ENCODE assay signal across 9 cellular contexts in genomic region chr17:2068589-2069051, GRCh38. TPM values are rescaled to one million over a fixed set of nuclear protein-coding genes. Genes with fewer than 3 reads are reported as not detected.
A peak's percentile ranks its signal among the peaks of the same experiment; 100 is the strongest.
DNase-seq lines count a peak whose midpoint lies in the region; ATAC-seq and TF ChIP-seq lines count a peak whose summit lies in the region.
"Had no signal": no experiment of that assay in that cellular context is flagged by ENCODE, and none has a peak within 500 bp of the region (broad histone marks: within the 10 kb centered on the region; RNA-seq: fewer than 3 reads in every experiment).

No MANE protein-coding gene starts in this region.

- intact Hi-C loops in naive thymus-derived CD4-positive, alpha-beta T cell (cut with micrococcal nuclease) = no loop called here

- in situ Hi-C loops in brain microvascular endothelial cell (cut with HindIII; ENCODE audit: low pct_ligation_motif_present, low sequenced_read_pairs) = no loop called here

- H3K36me3 ChIP-seq in brain microvascular endothelial cell (replicated peaks) = peaks cover 35% of the 10 kb centered on the region
- peaks cover 16 to 30% of the 10 kb centered on the region in 2 donors for H3K36me3 ChIP-seq in mucosa of rectum (ENCODE audit: control insufficient read depth in 2 of 2, insufficient read depth in 2 of 2, low read length in 2 of 2)
- H3K36me3 ChIP-seq in naive thymus-derived CD4-positive, alpha-beta T cell (ENCODE audit: control insufficient read depth in 2 of 3, insufficient read depth in 3 of 3, low read length in 3 of 3) = peaks cover 0 to 91% (median 8%) of the 10 kb centered on the region in 3 experiments

- H3K9me3 Mint-ChIP-seq in naive thymus-derived CD4-positive, alpha-beta T cell = no peaks in the 10 kb centered on the region

- peaks cover 22 to 89% (median 71%) of the 10 kb centered on the region in 5 donors for H3K36me3 Mint-ChIP-seq in naive thymus-derived CD4-positive, alpha-beta T cell

- TF ChIP-seq CTCF in AG10803 (conservative IDR thresholded peaks at IDR 0.05; ENCODE audit: low read length) (no peak), brain microvascular endothelial cell (IDR thresholded peaks at IDR 0.05; ENCODE audit: low read depth, low read length, missing control alignments) (no peak)

- H3K27ac ChIP-seq in brain microvascular endothelial cell = peak overlapping the region; percentile 89
- H3K27ac ChIP-seq in mucosa of rectum (ENCODE audit: low read depth in 2 of 2, low read length in 2 of 2) = peak overlapping the region; percentile 63 to 83
- no peak overlapping the region for H3K27ac ChIP-seq in naive thymus-derived CD4-positive, alpha-beta T cell (ENCODE audit: low read depth, low read length)

- no peaks in the 10 kb centered on the region for H3K9me3 ChIP-seq in mucosa of rectum (ENCODE audit: control insufficient read depth in 2 of 2, low read length in 2 of 2)
- H3K9me3 ChIP-seq in naive thymus-derived CD4-positive, alpha-beta T cell (ENCODE audit: control insufficient read depth in 2 of 3, low read length in 3 of 3) = no peaks in the 10 kb centered on the region

- CTCF ChIA-PET in naive thymus-derived CD4-positive, alpha-beta T cell (lab: Charles Lee) = interaction anchor here (0.8 to 1.8 kb wide), 3 partner anchors 14 to 176 kb away, joined by 3 to 5 read pairs (median 4); partner anchors contain the start of gene HIC1

- peaks cover 0 to 83% (median 0%) of the 10 kb centered on the region in 7 donors for H3K4me1 Mint-ChIP-seq in naive thymus-derived CD4-positive, alpha-beta T cell

- peak; percentile 53 for DNase-seq in AG10803 (ENCODE audit: low read depth)
- peak; percentile 74 for DNase-seq in Jurkat, Clone E6-1 (ENCODE audit: low read depth, low spot score)
- no peak for DNase-seq in brain microvascular endothelial cell
- no peak for DNase-seq in COR-L47 (lab: John Stamatoyannopoulos, UW)
- no peak for DNase-seq in occipital lobe (lab: John Stamatoyannopoulos, UW)
- DNase-seq in naive thymus-derived CD4-positive, alpha-beta T cell = no peak
- DNase-seq: small intestine had no signal

- H3K4me1 ChIP-seq in mucosa of rectum (ENCODE audit: control insufficient read depth in 2 of 2, insufficient read depth in 2 of 2, low read length in 2 of 2) = peaks cover 22 to 45% of the 10 kb centered on the region in 2 donors
- H3K4me1 ChIP-seq in naive thymus-derived CD4-positive, alpha-beta T cell (ENCODE audit: control insufficient read depth in 2 of 2, insufficient read depth in 2 of 2, low read length in 2 of 2) = peaks cover 0 to 28% of the 10 kb centered on the region in 2 donors

- H3K4me3 ChIP-seq in AG10803 (ENCODE audit: low read length) (no peak overlapping the region), brain microvascular endothelial cell (ENCODE audit: low read depth, low read length) (no peak overlapping the region), mucosa of rectum (ENCODE audit: low read length in 2 of 2) (no peak overlapping the region)
- peak overlapping the region; percentile 47 for H3K4me3 ChIP-seq in Jurkat, Clone E6-1 (ENCODE audit: low read length)
- no peak overlapping the region for H3K4me3 ChIP-seq in naive thymus-derived CD4-positive, alpha-beta T cell (ENCODE audit: low read length)

- peak overlapping the region in 1 of 2 donors; percentile 1 for H3K9ac ChIP-seq in mucosa of rectum (ENCODE audit: low read depth in 1 of 2, low read length in 2 of 2)

- POLR2A ChIA-PET in naive thymus-derived CD4-positive, alpha-beta T cell (lab: Charles Lee) = no interaction called here

- peaks cover 0 to 4% (median 0%) of the 10 kb centered on the region in 5 donors for H3K27me3 Mint-ChIP-seq in naive thymus-derived CD4-positive, alpha-beta T cell

- peak overlapping the region in 1 of 9 donors; percentile 87 for H3K27ac Mint-ChIP-seq in naive thymus-derived CD4-positive, alpha-beta T cell

- ATAC-seq in HG02642 (IDR thresholded peaks at IDR 0.05; ENCODE audit: poor library complexity, unreplicated experiment) = no peak
- no peak for ATAC-seq in naive thymus-derived CD4-positive, alpha-beta T cell

- peak overlapping the region in 1 of 10 donors; percentile 28 for H3K4me3 Mint-ChIP-seq in naive thymus-derived CD4-positive, alpha-beta T cell

- H3K27me3 ChIP-seq in brain microvascular endothelial cell (replicated peaks) (no peaks in the 10 kb centered on the region), mucosa of rectum (ENCODE audit: control insufficient read depth in 2 of 2, insufficient read depth in 2 of 2, low read length in 2 of 2) (no peaks in the 10 kb centered on the region)
- no peaks in the 10 kb centered on the region for H3K27me3 ChIP-seq in naive thymus-derived CD4-positive, alpha-beta T cell (ENCODE audit: control insufficient read depth in 2 of 2, insufficient read depth in 2 of 2, low read length in 2 of 2)

RNA-seq across cellular contexts. Expression of gene HIC1, which starts 13.7 kb away (rescaled TPM):
- polyA plus RNA-seq in Jurkat, Clone E6-1 (2012; ENCODE audit: insufficient read depth, insufficient read length) = 2.7 TPM
- 3.1 TPM for total RNA-seq in occipital lobe
- total RNA-seq in naive thymus-derived CD4-positive, alpha-beta T cell = 100 to 1,000 TPM in 1 of 5 experiments, 1 to 10 TPM in 4; 1.4 to 128 (median 6.3) TPM
- polyA plus RNA-seq in naive thymus-derived CD4-positive, alpha-beta T cell = under 1 TPM; 0.56 to 0.83 TPM

RNA-seq across cellular contexts. Expression of gene OVCA2, which starts 26.8 kb away (rescaled TPM):
- 20.8 TPM for polyA plus RNA-seq in Jurkat, Clone E6-1 (2012; ENCODE audit: insufficient read depth, insufficient read length)
- 15.8 TPM for total RNA-seq in occipital lobe
- total RNA-seq in naive thymus-derived CD4-positive, alpha-beta T cell = 10 to 100 TPM; 24.5 to 37.9 (median 31.8) TPM
- polyA plus RNA-seq in naive thymus-derived CD4-positive, alpha-beta T cell = 10 to 100 TPM; 52.7 to 65.5 TPM

RNA-seq across cellular contexts. Expression of gene DPH1, which starts 38.7 kb away (rescaled TPM):
- polyA plus RNA-seq in Jurkat, Clone E6-1 (2012; ENCODE audit: insufficient read depth, insufficient read length) = 21.1 TPM
- total RNA-seq in occipital lobe = 20.7 TPM
- 100 to 1,000 TPM in 1 of 5 experiments, 10 to 100 TPM in 4; 47.3 to 124 (median 97.6) TPM for total RNA-seq in naive thymus-derived CD4-positive, alpha-beta T cell
- polyA plus RNA-seq in naive thymus-derived CD4-positive, alpha-beta T cell = 10 to 100 TPM; 32.9 to 51.3 TPM

RNA-seq across cellular contexts. Expression of gene RTN4RL1, which starts 43.5 kb away (rescaled TPM):
- polyA plus RNA-seq in Jurkat, Clone E6-1 (2012; ENCODE audit: insufficient read depth, insufficient read length) = 4.6 TPM
- 25.0 TPM for total RNA-seq in occipital lobe
- 1 to 10 TPM in 1 of 5 experiments, under 1 TPM in 2, not detected in 2; 0.19 to 1.5 (median 0.49) TPM for total RNA-seq in naive thymus-derived CD4-positive, alpha-beta T cell
- under 1 TPM; 0.21 to 0.58 TPM for polyA plus RNA-seq in naive thymus-derived CD4-positive, alpha-beta T cell

Comparison
In these comparisons a context has a peak if more than half of its experiments do, and no peak if none do; other contexts are left out.
1. DNase-seq: peak in AG10803 (single experiment) and Jurkat, Clone E6-1 (single experiment); none in brain microvascular endothelial cell (single experiment), COR-L47 (single experiment), occipital lobe (single experiment) and naive thymus-derived CD4-positive, alpha-beta T cell (0 of 9).